In the genomic region with DNA sequence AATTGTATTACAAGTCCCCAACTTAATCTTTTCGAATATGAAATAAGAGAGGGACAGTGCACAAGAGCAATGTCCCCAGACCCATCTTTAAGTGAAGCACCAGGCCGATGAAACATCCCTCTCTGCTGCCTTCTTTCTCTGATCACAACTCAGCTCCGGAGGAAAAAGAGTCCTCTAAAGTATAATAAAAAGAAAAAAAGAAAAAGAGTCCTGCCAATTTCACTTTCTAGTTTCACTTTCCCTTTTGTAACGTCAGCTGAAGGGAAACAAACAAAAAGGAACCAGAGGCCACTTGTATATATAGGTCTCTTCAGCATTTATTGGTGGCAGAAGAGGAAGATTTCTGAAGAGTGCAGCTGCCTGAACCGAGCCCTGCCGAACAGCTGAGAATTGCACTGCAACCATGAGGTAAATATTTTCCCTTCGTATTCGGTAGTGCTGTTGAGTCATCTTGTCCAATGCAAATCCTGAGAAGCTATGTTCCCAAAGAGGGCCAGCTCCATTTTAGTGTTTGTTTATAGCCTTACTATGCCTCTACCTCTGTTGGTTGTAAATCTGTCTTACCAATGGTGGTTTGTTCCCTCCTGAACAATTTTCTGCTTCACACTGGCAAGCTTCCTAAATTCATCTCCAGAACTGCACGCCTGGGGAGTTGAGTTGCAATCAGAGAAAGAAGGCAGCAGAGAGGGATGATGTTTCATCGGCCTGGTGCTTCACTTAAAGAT, we compare ENCODE assay signal across 8 cellular contexts. TPM values are rescaled to one million over a fixed set of nuclear protein-coding genes. Genes with fewer than 3 reads are reported as not detected.
DNase-seq lines count a peak whose midpoint lies in the region; ATAC-seq, FAIRE-seq and TF ChIP-seq lines count a peak whose summit lies in the region.

A gene with protein sequence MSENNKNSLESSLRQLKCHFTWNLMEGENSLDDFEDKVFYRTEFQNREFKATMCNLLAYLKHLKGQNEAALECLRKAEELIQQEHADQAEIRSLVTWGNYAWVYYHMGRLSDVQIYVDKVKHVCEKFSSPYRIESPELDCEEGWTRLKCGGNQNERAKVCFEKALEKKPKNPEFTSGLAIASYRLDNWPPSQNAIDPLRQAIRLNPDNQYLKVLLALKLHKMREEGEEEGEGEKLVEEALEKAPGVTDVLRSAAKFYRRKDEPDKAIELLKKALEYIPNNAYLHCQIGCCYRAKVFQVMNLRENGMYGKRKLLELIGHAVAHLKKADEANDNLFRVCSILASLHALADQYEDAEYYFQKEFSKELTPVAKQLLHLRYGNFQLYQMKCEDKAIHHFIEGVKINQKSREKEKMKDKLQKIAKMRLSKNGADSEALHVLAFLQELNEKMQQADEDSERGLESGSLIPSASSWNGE (plus strand): TSS at position 326 of the 725 bp plus-strand sequence. CDS start 78 bp downstream, at position 404.

- H3K4me3 ChIP-seq in endocrine pancreas (ENCODE audit: control insufficient read depth, insufficient read depth, low read length), result peak within 1 kb of the TSS; percentile 91

- TF ChIP-seq POLR2A in GM12891 (IDR thresholded peaks at IDR 0.05; ENCODE audit: low read depth, low read length), result no peak

- peaks cover 29% of the 10 kb centered on the region for H3K36me3 Mint-ChIP-seq in activated CD4-positive, alpha-beta T cell treated with anti-CD3 and anti-CD28 coated beads for 36 hours (ENCODE audit: low read depth)

- H3K4me1 ChIP-seq in endocrine pancreas (ENCODE audit: control insufficient read depth, insufficient read depth, low read length), result peaks cover 5% of the 10 kb centered on the region

- intact Hi-C loops in activated CD4-positive, alpha-beta T cell treated with anti-CD3 and anti-CD28 coated beads for 36 hours (cut with DNase I, micrococcal nuclease), result loop anchor here (1.0 to 2.0 kb wide), 2 partner anchors 30 to 113 kb away; a partner anchor contains a TSS

- peak; percentile 77 for ATAC-seq in HG02642 (IDR thresholded peaks at IDR 0.05; ENCODE audit: poor library complexity, unreplicated experiment)
- peak; percentile 74 for ATAC-seq in activated CD4-positive, alpha-beta T cell treated with anti-CD3 and anti-CD28 coated beads for 36 hours

- FAIRE-seq in GM12891 (lab: Jason Lieb, UNC), result peak; percentile 76

- DNase-seq in A172 (ENCODE audit: low spot score) (peak; percentile 70), GM12891 (ENCODE audit: insufficient read length, low spot score) (no peak), NCI-H1694 (lab: John Stamatoyannopoulos, UW) (peak; percentile 15), myocyte (ENCODE audit: low read depth) (peak; percentile 92), COR-L47 (lab: John Stamatoyannopoulos, UW) (no peak)
- DNase-seq in activated CD4-positive, alpha-beta T cell treated with anti-CD3 and anti-CD28 coated beads for 36 hours, result peak; percentile 50

- H3K36me3 ChIP-seq in endocrine pancreas (ENCODE audit: control insufficient read depth, insufficient read depth, low read length), result no peaks in the 10 kb centered on the region

- peak within 1 kb of the TSS; percentile 74 for H3K4me3 Mint-ChIP-seq in activated CD4-positive, alpha-beta T cell treated with anti-CD3 and anti-CD28 coated beads for 36 hours

- H3K4me1 Mint-ChIP-seq in activated CD4-positive, alpha-beta T cell treated with anti-CD3 and anti-CD28 coated beads for 36 hours, result peaks cover 42% of the 10 kb centered on the region

- H3K27ac Mint-ChIP-seq in activated CD4-positive, alpha-beta T cell treated with anti-CD3 and anti-CD28 coated beads for 36 hours, result peak within 1 kb of the TSS; percentile 86

- POLR2A ChIA-PET in activated CD4-positive, alpha-beta T cell treated with anti-CD3 and anti-CD28 coated beads for 36 hours (lab: Charles Lee), result interaction anchor here (0.7 kb wide), 1 partner anchor 116 kb away, joined by 3 read pairs; no protein-coding TSS in a partner anchor

- no peaks in the 10 kb centered on the region for H3K9me3 ChIP-seq in endocrine pancreas (ENCODE audit: control insufficient read depth, low read length)

- no peaks in the 10 kb centered on the region for H3K27me3 ChIP-seq in endocrine pancreas (ENCODE audit: control insufficient read depth, insufficient read depth, low read length)

- peak within 1 kb of the TSS; percentile 69 for H3K9ac ChIP-seq in endocrine pancreas (ENCODE audit: control insufficient read depth, insufficient read depth, low read length)

- CTCF ChIA-PET in activated CD4-positive, alpha-beta T cell treated with anti-CD3 and anti-CD28 coated beads for 36 hours (lab: Charles Lee), result interaction anchor here (0.6 to 1.3 kb wide), 6 partner anchors 26 to 495 kb away, joined by 3 to 4 read pairs (median 3); a partner anchor contains a TSS

- peaks cover 2% of the 10 kb centered on the region for H3K9me3 Mint-ChIP-seq in activated CD4-positive, alpha-beta T cell treated with anti-CD3 and anti-CD28 coated beads for 36 hours (ENCODE audit: low read depth)

- H3K27me3 Mint-ChIP-seq in activated CD4-positive, alpha-beta T cell treated with anti-CD3 and anti-CD28 coated beads for 36 hours, result no peaks in the 10 kb centered on the region

TF ChIP-seq in GM12891, 5 proteins besides CTCF, POLR2A, EP300 and RAD21:
- TF ChIP-seq TAF1 (IDR thresholded peaks at IDR 0.05; ENCODE audit: low read depth, low read length) (no peak), PAX5 (IDR thresholded peaks at IDR 0.05; ENCODE audit: insufficient read depth, low read length, severe bottlenecking) (no peak), POU2F2 (IDR thresholded peaks at IDR 0.05; ENCODE audit: low read depth, low read length) (no peak), POLR2AphosphoS5 (IDR thresholded peaks at IDR 0.05; ENCODE audit: low read depth, low read length) (no peak; the same call in 1 of the 2 replicates), SPI1 (IDR thresholded peaks at IDR 0.05; ENCODE audit: low read depth, low read length) (no peak)

RNA-seq across cellular contexts. Expression of the gene that starts here (rescaled TPM):
- total RNA-seq in A172 (2014; rRNA removed; shearing (Covaris generic)), result 2.5 and 3.5 TPM in 2 replicates
- polyA plus RNA-seq in GM12891 (2012; ENCODE audit: low read depth, missing spikeins), result 7.0 TPM
- 10 to 100 TPM; 38.2 to 43.5 TPM for total RNA-seq in activated CD4-positive, alpha-beta T cell treated with anti-CD3 and anti-CD28 coated beads for 36 hours
- 4.5 and 7.1 TPM in 2 replicates for total RNA-seq in myocyte
- polyA plus RNA-seq in myocyte (2012), result 3.0 TPM

Comparison
In these comparisons a context has a peak if more than half of its experiments do, and no peak if none do; other contexts are left out.
1. DNase-seq: peak in A172 (single experiment), NCI-H1694 (single experiment), activated CD4-positive, alpha-beta T cell treated with anti-CD3 and anti-CD28 coated beads for 36 hours (single experiment) and myocyte (single experiment); none in GM12891 (single experiment) and COR-L47 (single experiment).